ENCODE assay signal across 22 cellular contexts in the genomic region with DNA sequence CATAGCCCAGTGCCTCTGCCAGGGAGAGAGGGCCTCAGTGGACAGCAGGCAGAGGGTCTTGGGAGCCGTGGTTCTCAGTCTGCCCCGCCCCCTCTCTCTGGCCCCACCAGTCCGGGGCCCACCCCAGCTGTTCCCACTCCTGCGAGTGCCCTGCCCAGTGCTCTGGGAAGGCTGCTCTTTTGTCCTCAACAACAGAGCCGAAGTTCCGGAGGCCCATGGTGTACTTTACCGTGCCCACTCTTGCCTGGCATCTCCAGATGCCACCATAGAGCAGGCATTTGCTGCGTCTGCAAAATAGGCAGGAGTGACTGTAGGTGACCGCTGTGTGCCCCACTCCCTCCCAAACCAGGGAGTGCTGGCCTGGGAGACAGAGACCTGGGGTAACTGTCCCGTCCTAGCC. TPM values are rescaled to one million over a fixed set of nuclear protein-coding genes. Genes with fewer than 3 reads are reported as not detected.
A peak's percentile ranks its signal among the peaks of the same experiment; 100 is the strongest.
DNase-seq lines count a peak whose midpoint lies in the region; ATAC-seq and TF ChIP-seq lines count a peak whose summit lies in the region.
"Had no signal": no experiment of that assay in that cellular context is flagged by ENCODE, and none has a peak within 500 bp of the region (broad histone marks: within the 10 kb centered on the region; RNA-seq: fewer than 3 reads in every experiment).

No MANE protein-coding gene starts in this region.

- H3K4me3 ChIP-seq in left ventricle myocardium inferior (no peak overlapping the region), right atrium auricular region (no peak overlapping the region), mucosa of descending colon (no peak overlapping the region), spleen (no peak overlapping the region)
- H3K4me3 ChIP-seq: GM12878 had no signal

- H3K27me3 ChIP-seq in left ventricle myocardium inferior (ENCODE audit: low read depth) = peaks cover 35% of the 10 kb centered on the region
- H3K27me3 ChIP-seq in right atrium auricular region = no peaks in the 10 kb centered on the region
- peaks cover 0 to 47% (median 0%) of the 10 kb centered on the region in 7 donors for H3K27me3 ChIP-seq in spleen (replicated peaks in 1 of 7)
- H3K27me3 ChIP-seq: BE2C had no signal

- H3K9me3 ChIP-seq in left ventricle myocardium inferior (replicated peaks) = no peaks in the 10 kb centered on the region
- H3K9me3 ChIP-seq in right atrium auricular region = no peaks in the 10 kb centered on the region
- H3K9me3 ChIP-seq in mucosa of descending colon = no peaks in the 10 kb centered on the region
- no peaks in the 10 kb centered on the region for H3K9me3 ChIP-seq in spleen
- H3K9me3 ChIP-seq: BE2C had no signal

- no peak for ATAC-seq in mucosa of descending colon
- ATAC-seq in HG02884 (IDR thresholded peaks at IDR 0.05; ENCODE audit: unreplicated experiment) = no peak
- ATAC-seq: GM12878, HCT116 had no signal

- DNase-seq in left ventricle myocardium inferior = peak; percentile 9
- DNase-seq in right atrium auricular region (ENCODE audit: low spot score) = no peak
- peak; percentile 8 for DNase-seq in RPMI8226
- DNase-seq in mucosa of descending colon = peak in 2 of 3 donors; percentile 10 to 22
- peak; percentile 49 for DNase-seq in spleen
- no peak for DNase-seq in SHP77 treated with DMSO at 0.1 percent for 48 hours (lab: John Stamatoyannopoulos, UW)
- no peak for DNase-seq in activated CD8-positive, alpha-beta memory T cell treated with anti-CD3 and anti-CD28 coated beads for 24 hours
- DNase-seq: ACHN; BE2C; C1 segment of cervical spinal cord; CD4-positive, CD25-positive, alpha-beta regulatory T cell; CD8-positive, alpha-beta memory T cell; COR-L47; DMS 273 treated with DMSO at 0.1 percent for 48 hours; DND-41; EL; GOT3; H7 had no signal

- H3K4me1 ChIP-seq in left ventricle myocardium inferior (no peaks in the 10 kb centered on the region), right atrium auricular region (no peaks in the 10 kb centered on the region), mucosa of descending colon (ENCODE audit: low read depth) (no peaks in the 10 kb centered on the region), spleen (no peaks in the 10 kb centered on the region)
- H3K4me1 ChIP-seq: BE2C had no signal

- H3K36me3 ChIP-seq in left ventricle myocardium inferior (no peaks in the 10 kb centered on the region), right atrium auricular region (no peaks in the 10 kb centered on the region), mucosa of descending colon (ENCODE audit: low read depth) (no peaks in the 10 kb centered on the region), spleen (no peaks in the 10 kb centered on the region)
- H3K36me3 ChIP-seq: BE2C had no signal

- intact Hi-C loops in left ventricle myocardium inferior (cut with micrococcal nuclease) = no loop called here
- intact Hi-C loops in mucosa of descending colon (cut with DNase I, micrococcal nuclease) = no loop called here
- intact Hi-C loops in spleen (cut with DNase I; ENCODE audit: low total_unique reads) = no loop called here

- 72 to 89% (median 86%) methylated on average over 3 to 10 of the region's 10 CpGs for WGBS in spleen, 5 donors

- TF ChIP-seq POLR2A in spleen (IDR thresholded peaks at IDR 0.05) = no peak

- no peak overlapping the region for H3K27ac ChIP-seq in left ventricle myocardium inferior (replicated peaks)
- H3K27ac ChIP-seq in right atrium auricular region = no peak overlapping the region
- H3K27ac ChIP-seq in spleen = no peak overlapping the region
- H3K27ac ChIP-seq: HL-60 had no signal

- TF ChIP-seq CTCF in left ventricle myocardium inferior (IDR thresholded peaks at IDR 0.05; ENCODE audit: borderline replicate concordance) (no peak), right atrium auricular region (IDR thresholded peaks at IDR 0.05) (no peak), mucosa of descending colon (IDR thresholded peaks at IDR 0.05) (no peak), spleen (IDR thresholded peaks at IDR 0.05 in 8 of 11, conservative IDR thresholded peaks at IDR 0.05 in 3 of 11) (no peak)

RNA-seq across cellular contexts. Expression of gene PCBD1, which starts 29.3 kb away (rescaled TPM):
- total RNA-seq in left ventricle myocardium inferior (123 TPM), right atrium auricular region (10 to 100 TPM; 79.4 to 98.6 TPM), mucosa of descending colon (10 to 100 TPM; 81.4 to 86.8 (median 86.7) TPM), spleen (10 to 100 TPM; 24.5 to 36.1 (median 29.8) TPM)
- polyA plus RNA-seq in spleen = 10 to 100 TPM; 25.0 to 45.6 (median 45.2) TPM

Comparison
In these comparisons a context has a peak if more than half of its experiments do, and no peak if none do; other contexts are left out.
1. DNase-seq: peak in left ventricle myocardium inferior (single experiment), RPMI8226 (single experiment), mucosa of descending colon (2 of 3) and spleen (single experiment); none in right atrium auricular region (single experiment), SHP77 treated with DMSO at 0.1 percent for 48 hours (single experiment) and activated CD8-positive, alpha-beta memory T cell treated with anti-CD3 and anti-CD28 coated beads for 24 hours (single experiment).